ENCODE assay signal across 8 cellular contexts in genomic region chr10:68333452-68333851, GRCh38. TPM values are rescaled to one million over a fixed set of nuclear protein-coding genes. Genes with fewer than 3 reads are reported as not detected.
A peak's percentile ranks its signal among the peaks of the same experiment; 100 is the strongest.
DNase-seq lines count a peak whose midpoint lies in the region; ATAC-seq, FAIRE-seq and TF ChIP-seq lines count a peak whose summit lies in the region.

No MANE protein-coding gene starts in this region.

- H3K36me3 ChIP-seq in gastrocnemius medialis: peaks cover 0 to 3% of the 10 kb centered on the region in 2 donors

- DNase-seq in T-cell (no peak), foreskin keratinocyte (no peak), gastrocnemius medialis (no peak), GM19239 (ENCODE audit: insufficient read length, low spot score) (no peak), RPMI8226 (no peak)

- FAIRE-seq in GM19239 (lab: Jason Lieb, UNC): no peak

- no peaks in the 10 kb centered on the region for H3K9me3 ChIP-seq in gastrocnemius medialis

- peak overlapping the region; percentile 96 for H3K27ac ChIP-seq in foreskin keratinocyte
- H3K27ac ChIP-seq in gastrocnemius medialis: peak overlapping the region; percentile 99 to 100 (median 100)

- no peak for TF ChIP-seq POLR2A in gastrocnemius medialis (IDR thresholded peaks at IDR 0.05)

- H3K9me3 Mint-ChIP-seq in T-cell: no peaks in the 10 kb centered on the region

- intact Hi-C loops in gastrocnemius medialis (cut with DNase I; ENCODE audit: low total_unique reads): loop anchor here (2.0 to 10.0 kb wide), 6 partner anchors 74 to 669 kb away; partner anchors contain the start of genes CCAR1, HERC4 and RUFY2

- in situ Hi-C loops in gastrocnemius medialis (cut with MboI; ENCODE audit: low sequenced_read_pairs in 4 of 4): loop anchor here in 2 of 4 donors (25.0 kb wide), 2 partner anchors 271 to 446 kb away; partner anchors contain the start of gene SIRT1 (in 1 of the 2)

- H3K4me1 Mint-ChIP-seq in T-cell: peaks cover 52 to 74% (median 58%) of the 10 kb centered on the region in 3 donors

- POLR2A ChIA-PET in T-cell (lab: Charles Lee): interaction anchor here (0.5 to 1.1 kb wide), 7 partner anchors 19 to 565 kb away, joined by 3 to 7 read pairs (median 3); no protein-coding TSS in a partner anchor

- TF ChIP-seq CTCF in GM12875 (IDR thresholded peaks at IDR 0.05; ENCODE audit: borderline replicate concordance, insufficient read depth, low read depth, low read length) (no peak), foreskin keratinocyte (conservative IDR thresholded peaks at IDR 0.05) (no peak), gastrocnemius medialis (IDR thresholded peaks at IDR 0.05 in 4 of 5, conservative IDR thresholded peaks at IDR 0.05 in 1 of 5) (no peak)

- ATAC-seq in T-cell (replicated peaks in 1 of 4) (no peak), foreskin keratinocyte (no peak), gastrocnemius medialis (no peak), HG02588 (IDR thresholded peaks at IDR 0.05; ENCODE audit: unreplicated experiment) (no peak), GM18861 (IDR thresholded peaks at IDR 0.05; ENCODE audit: unreplicated experiment) (no peak)

- H3K4me1 ChIP-seq in foreskin keratinocyte (peaks cover 27% of the 10 kb centered on the region), gastrocnemius medialis (peaks cover 46 to 59% of the 10 kb centered on the region in 2 donors)

- peak overlapping the region; percentile 85 for H3K4me3 ChIP-seq in GM12875 (ENCODE audit: low read depth, low read length)
- peak overlapping the region; percentile 94 to 98 (median 97) for H3K4me3 ChIP-seq in gastrocnemius medialis

- no peaks in the 10 kb centered on the region for H3K27me3 Mint-ChIP-seq in T-cell

- peak overlapping the region; percentile 100 for H3K27ac Mint-ChIP-seq in T-cell

- H3K27me3 ChIP-seq in foreskin keratinocyte (no peaks in the 10 kb centered on the region), gastrocnemius medialis (no peaks in the 10 kb centered on the region)

- peaks cover 16% of the 10 kb centered on the region for H3K36me3 Mint-ChIP-seq in T-cell

- CTCF ChIA-PET in T-cell (lab: Charles Lee): interaction anchor here (0.5 to 2.0 kb wide), 7 partner anchors 15 to 484 kb away, joined by 4 to 14 read pairs (median 4); no protein-coding TSS in a partner anchor

- H3K4me3 Mint-ChIP-seq in T-cell: peak overlapping the region; percentile 98 to 100 (median 100)

RNA-seq across cellular contexts. Expression of gene PBLD, which starts 0.7 kb away (rescaled TPM):
- total RNA-seq in T-cell (1 to 10 TPM; 1.3 to 3.4 (median 1.9) TPM), foreskin keratinocyte (1.3 and 1.8 TPM in 2 replicates), gastrocnemius medialis (1 to 10 TPM; 1.9 to 4.8 (median 3.0) TPM)
- polyA plus RNA-seq in foreskin keratinocyte: 0.75 and 1.1 TPM in 2 replicates

RNA-seq across cellular contexts. Expression of gene HNRNPH3, which starts 1.6 kb away (rescaled TPM):
- 100 to 1,000 TPM; 128 to 186 (median 137) TPM for total RNA-seq in T-cell
- 74.5 and 112 TPM in 2 replicates for total RNA-seq in foreskin keratinocyte
- polyA plus RNA-seq in foreskin keratinocyte: 175 and 222 TPM in 2 replicates
- total RNA-seq in gastrocnemius medialis: 10 to 100 TPM; 19.7 to 51.6 (median 25.8) TPM
